ENCODE assay signal across 11 cellular contexts in the genomic region with DNA sequence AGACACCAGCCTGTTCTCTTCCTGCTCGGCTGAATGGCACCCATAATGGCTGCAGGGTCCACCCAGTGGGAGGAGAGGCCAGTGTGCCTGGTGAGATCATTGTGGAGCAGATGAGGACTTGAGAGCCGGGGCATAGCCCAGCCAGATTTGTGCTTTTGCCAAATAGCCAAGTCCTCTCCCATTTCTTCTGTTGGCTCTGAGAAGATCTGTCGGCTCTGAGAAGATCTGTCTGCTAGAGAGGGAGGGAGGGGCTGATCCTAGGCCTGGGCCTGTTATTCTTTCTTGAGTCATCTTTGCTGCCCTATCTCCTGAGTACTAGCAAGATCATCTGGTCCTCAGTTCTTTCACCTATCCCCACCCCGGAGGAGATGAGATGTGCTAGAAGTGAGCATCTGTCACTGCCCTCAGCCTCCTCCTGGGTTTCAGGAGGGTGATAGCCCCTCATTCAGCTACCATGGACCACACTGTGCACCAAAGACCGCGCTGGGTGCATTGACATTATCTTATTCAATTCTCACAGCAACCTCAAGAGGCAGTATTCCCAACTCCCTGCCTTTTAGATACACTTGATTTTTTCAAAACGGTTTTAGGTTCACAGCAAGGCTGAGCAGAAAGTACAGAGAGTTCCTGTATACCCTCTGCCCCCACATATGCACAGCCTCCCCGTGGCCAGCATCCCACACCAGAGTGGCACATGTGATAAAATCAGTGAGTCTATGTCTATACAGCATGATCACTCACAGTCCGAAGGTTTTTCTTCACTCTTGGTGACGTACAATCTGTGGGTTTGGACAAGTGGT.
DNase-seq lines count a peak whose midpoint lies in the region; ATAC-seq and TF ChIP-seq lines count a peak whose summit lies in the region.
"Had no signal": no experiment of that assay in that cellular context is flagged by ENCODE, and none has a peak within 500 bp of the region (broad histone marks: within the 10 kb centered on the region; RNA-seq: fewer than 3 reads in every experiment).

No MANE protein-coding gene starts in this region.

- peak; percentile 35 for TF ChIP-seq CTCF in activated CD8-positive, alpha-beta T cell treated with anti-CD3 and anti-CD28 coated beads for 36 hours (IDR thresholded peaks at IDR 0.05)
- TF ChIP-seq CTCF in SU-DHL-6 (IDR thresholded peaks at IDR 0.05; ENCODE audit: insufficient read depth, low read length, poor library complexity, severe bottlenecking), result peak; percentile 22
- peak; percentile 48 for TF ChIP-seq CTCF in foreskin keratinocyte (conservative IDR thresholded peaks at IDR 0.05)
- peak; percentile 37 for TF ChIP-seq CTCF in upper lobe of right lung (IDR thresholded peaks at IDR 0.05)
- TF ChIP-seq CTCF in CD4-positive, alpha-beta T cell (IDR thresholded peaks at IDR 0.05), result no peak

- H3K9ac ChIP-seq in SU-DHL-6 (ENCODE audit: low read length), result no peak overlapping the region

- no peaks in the 10 kb centered on the region for H3K27me3 Mint-ChIP-seq in activated CD8-positive, alpha-beta T cell treated with anti-CD3 and anti-CD28 coated beads for 36 hours
- no peaks in the 10 kb centered on the region for H3K27me3 Mint-ChIP-seq in activated CD8-positive, alpha-beta T cell treated with anti-CD3 and anti-CD28 coated beads, Interleukin-2, amount 10 ng/mL, durations not matched to agents 7 days and 5 days (ENCODE audit: low read depth)
- peaks cover 5% of the 10 kb centered on the region for H3K27me3 Mint-ChIP-seq in CD4-positive, alpha-beta T cell
- H3K27me3 Mint-ChIP-seq: naive thymus-derived CD4-positive, alpha-beta T cell; stimulated activated naive CD8-positive, alpha-beta T cell treated with anti-CD3 and anti-CD28 coated beads, Interleukin-15, amount 100 ng/mL, for 72 hours had no signal

- H3K27ac ChIP-seq in SU-DHL-6 (ENCODE audit: low read depth, low read length) (no peak overlapping the region), foreskin keratinocyte (no peak overlapping the region), upper lobe of right lung (no peak overlapping the region)
- no peak overlapping the region for H3K27ac ChIP-seq in CD4-positive, alpha-beta T cell (ENCODE audit: low read depth, low read length)

- POLR2A ChIA-PET in activated CD8-positive, alpha-beta T cell treated with anti-CD3 and anti-CD28 coated beads for 36 hours (lab: Charles Lee), result interaction anchor here (1.5 kb wide), 1 partner anchor 543 kb away, joined by 4 read pairs; no protein-coding TSS in a partner anchor
- POLR2A ChIA-PET in activated CD8-positive, alpha-beta T cell treated with anti-CD3 and anti-CD28 coated beads, Interleukin-2, amount 10 ng/mL, durations not matched to agents 7 days and 5 days (lab: Charles Lee), result no interaction called here
- POLR2A ChIA-PET in CD4-positive, alpha-beta T cell (lab: Charles Lee), result interaction anchor here (0.7 to 3.2 kb wide), 2 partner anchors 500 to 545 kb away, joined by 4 to 53 read pairs; no protein-coding TSS in a partner anchor

- H3K4me3 ChIP-seq in SU-DHL-6 (ENCODE audit: insufficient read depth, low read length, poor library complexity, severe bottlenecking) (no peak overlapping the region), upper lobe of right lung (no peak overlapping the region)

- ATAC-seq in activated CD8-positive, alpha-beta T cell treated with anti-CD3 and anti-CD28 coated beads for 36 hours, result no peak
- ATAC-seq in activated CD8-positive, alpha-beta T cell treated with anti-CD3 and anti-CD28 coated beads, Interleukin-2, amount 10 ng/mL, durations not matched to agents 7 days and 5 days, result no peak
- ATAC-seq in foreskin keratinocyte (peak; percentile 15), upper lobe of right lung (peak; percentile 4), GM18907 (IDR thresholded peaks at IDR 0.05; ENCODE audit: unreplicated experiment) (no peak)
- no peak for ATAC-seq in CD4-positive, alpha-beta T cell (ENCODE audit: poor library complexity)
- ATAC-seq: naive thymus-derived CD4-positive, alpha-beta T cell; stimulated activated naive CD8-positive, alpha-beta T cell treated with anti-CD3 and anti-CD28 coated beads, Interleukin-15, amount 100 ng/mL, for 72 hours had no signal

- no peaks in the 10 kb centered on the region for H3K79me2 ChIP-seq in SU-DHL-6 (ENCODE audit: insufficient read depth, low read length)

- H3K4me3 Mint-ChIP-seq in activated CD8-positive, alpha-beta T cell treated with anti-CD3 and anti-CD28 coated beads for 36 hours, result no peak overlapping the region
- H3K4me3 Mint-ChIP-seq in activated CD8-positive, alpha-beta T cell treated with anti-CD3 and anti-CD28 coated beads, Interleukin-2, amount 10 ng/mL, durations not matched to agents 7 days and 5 days, result no peak overlapping the region
- no peak overlapping the region for H3K4me3 Mint-ChIP-seq in CD4-positive, alpha-beta T cell
- H3K4me3 Mint-ChIP-seq: naive thymus-derived CD4-positive, alpha-beta T cell; stimulated activated naive CD8-positive, alpha-beta T cell treated with anti-CD3 and anti-CD28 coated beads, Interleukin-15, amount 100 ng/mL, for 72 hours had no signal

- no peak for DNase-seq in activated CD8-positive, alpha-beta T cell treated with anti-CD3 and anti-CD28 coated beads for 36 hours
- DNase-seq in activated CD8-positive, alpha-beta T cell treated with anti-CD3 and anti-CD28 coated beads, Interleukin-2, amount 10 ng/mL, durations not matched to agents 7 days and 5 days, result no peak
- DNase-seq in foreskin keratinocyte, result peak; percentile 4 to 24
- DNase-seq in upper lobe of right lung, result peak; percentile 35
- no peak for DNase-seq in CD4-positive, alpha-beta T cell
- no peak for DNase-seq in posterior cingulate gyrus
- DNase-seq: amygdala; stimulated activated naive CD8-positive, alpha-beta T cell treated with anti-CD3 and anti-CD28 coated beads, Interleukin-15, amount 100 ng/mL, for 72 hours had no signal

- H3K4me1 ChIP-seq in foreskin keratinocyte, result no peaks in the 10 kb centered on the region
- no peaks in the 10 kb centered on the region for H3K4me1 ChIP-seq in upper lobe of right lung

- no peaks in the 10 kb centered on the region for H3K9me3 Mint-ChIP-seq in activated CD8-positive, alpha-beta T cell treated with anti-CD3 and anti-CD28 coated beads for 36 hours
- no peaks in the 10 kb centered on the region for H3K9me3 Mint-ChIP-seq in activated CD8-positive, alpha-beta T cell treated with anti-CD3 and anti-CD28 coated beads, Interleukin-2, amount 10 ng/mL, durations not matched to agents 7 days and 5 days (ENCODE audit: insufficient read depth)
- no peaks in the 10 kb centered on the region for H3K9me3 Mint-ChIP-seq in CD4-positive, alpha-beta T cell

- intact Hi-C loops in activated CD8-positive, alpha-beta T cell treated with anti-CD3 and anti-CD28 coated beads for 36 hours (cut with micrococcal nuclease), result loop anchor here (5.0 kb wide), 1 partner anchor 616 kb away; no protein-coding TSS in a partner anchor
- intact Hi-C loops in upper lobe of right lung (cut with DNase I) (loop anchor here (5.0 to 10.0 kb wide), 2 partner anchors 501 to 544 kb away; no protein-coding TSS in a partner anchor), posterior cingulate gyrus (cut with DNase I) (no loop called here)
- intact Hi-C loops in CD4-positive, alpha-beta T cell (cut with DNase I, micrococcal nuclease), result loop anchor here (5.0 to 10.0 kb wide), 4 partner anchors 231 to 526 kb away; partner anchors contain the start of gene EHD3 (in 1 of the 2)

- H3K27ac Mint-ChIP-seq in activated CD8-positive, alpha-beta T cell treated with anti-CD3 and anti-CD28 coated beads for 36 hours, result no peak overlapping the region
- H3K27ac Mint-ChIP-seq in activated CD8-positive, alpha-beta T cell treated with anti-CD3 and anti-CD28 coated beads, Interleukin-2, amount 10 ng/mL, durations not matched to agents 7 days and 5 days, result no peak overlapping the region
- no peak overlapping the region for H3K27ac Mint-ChIP-seq in CD4-positive, alpha-beta T cell
- H3K27ac Mint-ChIP-seq: stimulated activated naive CD8-positive, alpha-beta T cell treated with anti-CD3 and anti-CD28 coated beads, Interleukin-15, amount 100 ng/mL, for 72 hours had no signal

- H2AFZ ChIP-seq in SU-DHL-6 (ENCODE audit: low read depth, low read length, severe bottlenecking), result no peak overlapping the region

- CTCF ChIA-PET in activated CD8-positive, alpha-beta T cell treated with anti-CD3 and anti-CD28 coated beads for 36 hours (lab: Charles Lee), result interaction anchor here (0.7 to 15.3 kb wide), 15 partner anchors 7 to 570 kb away, joined by 3 to 563 read pairs (median 7); partner anchors contain the start of gene YPEL5
- CTCF ChIA-PET in activated CD8-positive, alpha-beta T cell treated with anti-CD3 and anti-CD28 coated beads, Interleukin-2, amount 10 ng/mL, durations not matched to agents 7 days and 5 days (lab: Charles Lee), result interaction anchor here (0.9 to 15.3 kb wide), 9 partner anchors 14 to 560 kb away, joined by 3 to 592 read pairs (median 46); partner anchors contain the start of gene YPEL5
- CTCF ChIA-PET in CD4-positive, alpha-beta T cell (lab: Charles Lee), result interaction anchor here (0.7 to 3.1 kb wide), 3 partner anchors 540 to 618 kb away, joined by 3 to 14 read pairs (median 3); no protein-coding TSS in a partner anchor

- H3K4me2 ChIP-seq in SU-DHL-6 (ENCODE audit: low read depth, low read length, poor library complexity, severe bottlenecking), result no peak overlapping the region

- no peaks in the 10 kb centered on the region for H3K36me3 ChIP-seq in SU-DHL-6 (ENCODE audit: low read length)
- H3K36me3 ChIP-seq in upper lobe of right lung, result no peaks in the 10 kb centered on the region

- H3K9me2 ChIP-seq in SU-DHL-6 (replicated peaks; ENCODE audit: insufficient read depth, low read length), result no peaks in the 10 kb centered on the region

- H3K9me3 ChIP-seq in SU-DHL-6 (ENCODE audit: insufficient read depth, low read length) (no peaks in the 10 kb centered on the region), upper lobe of right lung (no peaks in the 10 kb centered on the region)
- H3K9me3 ChIP-seq in CD4-positive, alpha-beta T cell (ENCODE audit: control insufficient read depth, low read length), result no peaks in the 10 kb centered on the region

- H3K27me3 ChIP-seq in SU-DHL-6 (ENCODE audit: low read length) (no peaks in the 10 kb centered on the region), foreskin keratinocyte (no peaks in the 10 kb centered on the region), upper lobe of right lung (no peaks in the 10 kb centered on the region)
- H3K27me3 ChIP-seq in CD4-positive, alpha-beta T cell (ENCODE audit: control insufficient read depth, insufficient read depth, low read length), result no peaks in the 10 kb centered on the region

- H3K4me1 Mint-ChIP-seq in activated CD8-positive, alpha-beta T cell treated with anti-CD3 and anti-CD28 coated beads for 36 hours (ENCODE audit: low read depth), result no peaks in the 10 kb centered on the region
- peaks cover 1% of the 10 kb centered on the region for H3K4me1 Mint-ChIP-seq in activated CD8-positive, alpha-beta T cell treated with anti-CD3 and anti-CD28 coated beads, Interleukin-2, amount 10 ng/mL, durations not matched to agents 7 days and 5 days (ENCODE audit: low read depth)
- peaks cover 6% of the 10 kb centered on the region for H3K4me1 Mint-ChIP-seq in CD4-positive, alpha-beta T cell (ENCODE audit: low read depth)

- H3K36me3 Mint-ChIP-seq in activated CD8-positive, alpha-beta T cell treated with anti-CD3 and anti-CD28 coated beads for 36 hours (ENCODE audit: low read depth), result no peaks in the 10 kb centered on the region
- H3K36me3 Mint-ChIP-seq in activated CD8-positive, alpha-beta T cell treated with anti-CD3 and anti-CD28 coated beads, Interleukin-2, amount 10 ng/mL, durations not matched to agents 7 days and 5 days (ENCODE audit: low read depth), result no peaks in the 10 kb centered on the region
- H3K36me3 Mint-ChIP-seq in CD4-positive, alpha-beta T cell (ENCODE audit: low read depth), result no peaks in the 10 kb centered on the region
- H3K36me3 Mint-ChIP-seq: naive thymus-derived CD4-positive, alpha-beta T cell had no signal

- H3F3A ChIP-seq in SU-DHL-6 (ENCODE audit: insufficient read depth), result no peaks in the 10 kb centered on the region

- H4K20me1 ChIP-seq in SU-DHL-6 (ENCODE audit: low read depth, low read length), result no peaks in the 10 kb centered on the region

Comparison
In these comparisons a context has a peak if more than half of its experiments do, and no peak if none do; other contexts are left out.
1. ATAC-seq: peak in foreskin keratinocyte (single experiment) and upper lobe of right lung (single experiment); none in activated CD8-positive, alpha-beta T cell treated with anti-CD3 and anti-CD28 coated beads for 36 hours (single experiment), activated CD8-positive, alpha-beta T cell treated with anti-CD3 and anti-CD28 coated beads, Interleukin-2, amount 10 ng/mL, durations not matched to agents 7 days and 5 days (single experiment), CD4-positive, alpha-beta T cell (single experiment) and GM18907 (single experiment).
2. DNase-seq: peak in foreskin keratinocyte (2 of 2) and upper lobe of right lung (single experiment); none in activated CD8-positive, alpha-beta T cell treated with anti-CD3 and anti-CD28 coated beads for 36 hours (single experiment), activated CD8-positive, alpha-beta T cell treated with anti-CD3 and anti-CD28 coated beads, Interleukin-2, amount 10 ng/mL, durations not matched to agents 7 days and 5 days (single experiment), CD4-positive, alpha-beta T cell (0 of 10) and posterior cingulate gyrus (0 of 10).